Comparison of ENCODE assay signal across 8 cellular contexts in genomic region chr3:142578309-142579223, GRCh38. TPM values are rescaled to one million over a fixed set of nuclear protein-coding genes. Genes with fewer than 3 reads are reported as not detected.
A peak's percentile ranks its signal among the peaks of the same experiment; 100 is the strongest.
DNase-seq lines count a peak whose midpoint lies in the region; TF ChIP-seq lines count a peak whose summit lies in the region.

Gene ATR, minus strand, starts transcription at chr3:142578733. Its CDS starts 29 bp downstream, at chr3:142578704.

- no peak for TF ChIP-seq CTCF in MM.1S (IDR thresholded peaks at IDR 0.05; ENCODE audit: low read length)
- no peak for TF ChIP-seq CTCF in neural crest cell (conservative IDR thresholded peaks at IDR 0.05)

- H3K9me3 Mint-ChIP-seq in neural crest cell = no peaks in the 10 kb centered on the region

- peak within 1 kb of the TSS; percentile 96 for H3K4me3 Mint-ChIP-seq in neural crest cell

- no peaks in the 10 kb centered on the region for H3K9me3 ChIP-seq in ES-I3 (ENCODE audit: control insufficient read depth, insufficient read depth, low read length)
- H3K9me3 ChIP-seq in HAP-1 = no peaks in the 10 kb centered on the region
- H3K9me3 ChIP-seq in MM.1S (replicated peaks; ENCODE audit: insufficient read depth, low read length) = no peaks in the 10 kb centered on the region
- H3K9me3 ChIP-seq in stomach smooth muscle (ENCODE audit: control insufficient read depth in 2 of 2, low read length in 2 of 2) = no peaks in the 10 kb centered on the region

- H3K36me3 ChIP-seq in ES-I3 (ENCODE audit: insufficient read depth, low read length) (no peaks in the 10 kb centered on the region), HAP-1 (replicated peaks) (no peaks in the 10 kb centered on the region), MM.1S (replicated peaks; ENCODE audit: insufficient read depth, low read length) (no peaks in the 10 kb centered on the region), stomach smooth muscle (ENCODE audit: control insufficient read depth in 2 of 2, insufficient read depth in 2 of 2, low read length in 2 of 2) (no peaks in the 10 kb centered on the region)

- H3K9me2 ChIP-seq in MM.1S (replicated peaks; ENCODE audit: insufficient read depth, low read length) = no peaks in the 10 kb centered on the region

- in situ Hi-C loops in HAP-1 (cut with MboI; ENCODE audit: low sequenced_read_pairs) = no loop called here

- H4K20me1 ChIP-seq in MM.1S (ENCODE audit: insufficient read depth, low read length) = no peaks in the 10 kb centered on the region

- peak within 1 kb of the TSS; percentile 87 for H3K9ac ChIP-seq in ES-I3 (ENCODE audit: low read depth, low read length)
- peak within 1 kb of the TSS; percentile 97 for H3K9ac ChIP-seq in MM.1S (ENCODE audit: low read length)
- peak within 1 kb of the TSS; percentile 93 to 96 for H3K9ac ChIP-seq in stomach smooth muscle (ENCODE audit: low read length in 2 of 2)

- H3K4me3 ChIP-seq in HAP-1 (peak within 1 kb of the TSS; percentile 81), MM.1S (ENCODE audit: low read length) (peak within 1 kb of the TSS; percentile 98), stomach smooth muscle (ENCODE audit: low read length in 2 of 2) (peak within 1 kb of the TSS; percentile 95 to 97)

- H3K79me2 ChIP-seq in MM.1S (ENCODE audit: low read length) = peaks cover 50% of the 10 kb centered on the region

- peaks cover 18% of the 10 kb centered on the region for H3K27me3 Mint-ChIP-seq in neural crest cell (ENCODE audit: low read depth)

- H2AFZ ChIP-seq in MM.1S (ENCODE audit: low read length) = peak within 1 kb of the TSS; percentile 93

- H3K4me1 ChIP-seq in ES-I3 (ENCODE audit: insufficient read depth, low read length) (peaks cover 5% of the 10 kb centered on the region), HAP-1 (peaks cover 26% of the 10 kb centered on the region), MM.1S (ENCODE audit: low read length) (peaks cover 12% of the 10 kb centered on the region), stomach smooth muscle (ENCODE audit: control insufficient read depth, insufficient read depth, low read length) (peaks cover 10% of the 10 kb centered on the region)

- H3K27ac Mint-ChIP-seq in neural crest cell (ENCODE audit: unreplicated experiment) = peak within 1 kb of the TSS; percentile 98

- DNase-seq in HAP-1 (ENCODE audit: low spot score in 2 of 2) (peak; percentile 90 to 98), MM.1S (peak; percentile 98), SIG-M5 (lab: John Stamatoyannopoulos, UW) (peak; percentile 80), activated gamma-delta T cell (lab: John Stamatoyannopoulos, UW) (peak; percentile 86), fibroblast of the conjunctiva (ENCODE audit: low read depth) (peak; percentile 89), neural crest cell (ENCODE audit: low read depth, low spot score) (peak; percentile 93)

- H3F3A ChIP-seq in MM.1S (ENCODE audit: insufficient read depth, low read length) = peaks cover 6% of the 10 kb centered on the region; the same call in 1 of the 2 replicates

- H3K27ac ChIP-seq in MM.1S (ENCODE audit: low read length) (peak within 1 kb of the TSS; percentile 81), stomach smooth muscle (ENCODE audit: low read length) (peak within 1 kb of the TSS; percentile 88)

- no peaks in the 10 kb centered on the region for H3K36me3 Mint-ChIP-seq in neural crest cell (ENCODE audit: low read depth)

- H3K4me1 Mint-ChIP-seq in neural crest cell = peaks cover 42% of the 10 kb centered on the region

- peak within 1 kb of the TSS; percentile 89 for H3K4me2 ChIP-seq in MM.1S (ENCODE audit: low read depth, low read length)

- H3K27me3 ChIP-seq in HAP-1 (ENCODE audit: low read depth) (peaks cover 7% of the 10 kb centered on the region; the same call in 1 of the 2 replicates), MM.1S (replicated peaks; ENCODE audit: insufficient read depth, low read length) (no peaks in the 10 kb centered on the region), stomach smooth muscle (ENCODE audit: control insufficient read depth in 1 of 2, insufficient read depth in 2 of 2, low read length in 2 of 2) (no peaks in the 10 kb centered on the region)

RNA-seq across cellular contexts. Expression of gene ATR, which starts in this region (rescaled TPM):
- total RNA-seq in neural crest cell = 23.3 and 27.5 TPM in 2 replicates

Comparison
In these comparisons a context has a peak if more than half of its experiments do, and no peak if none do; other contexts are left out.
1. Peak in every context shown above with its lines: DNase-seq, H3K4me3 ChIP-seq and H3K27ac ChIP-seq.